8 cellular contexts compared by ENCODE assay signal in genomic region chr19:8412783-8413592, GRCh38. TPM values are rescaled to one million over a fixed set of nuclear protein-coding genes. Genes with fewer than 3 reads are reported as not detected.
A peak's percentile ranks its signal among the peaks of the same experiment; 100 is the strongest.
DNase-seq lines count a peak whose midpoint lies in the region; ATAC-seq and TF ChIP-seq lines count a peak whose summit lies in the region.

Gene MARCHF2 (plus strand): TSS chr19:8413305. CDS start chr19:8421841, 8,536 bp downstream.

- CTCF ChIA-PET in SK-N-SH (lab: Yijun Ruan, JAX) = interaction anchor here (0.6 to 4.5 kb wide), 11 partner anchors 8 to 140 kb away, joined by 3 to 33 read pairs (median 4); partner anchors contain the start of gene ZNF414

- no peaks in the 10 kb centered on the region for H3K9me2 ChIP-seq in SK-N-SH

- H3K4me2 ChIP-seq in SK-N-SH = peak within 1 kb of the TSS; percentile 84
- H3K4me2 ChIP-seq in osteoblast (ENCODE audit: insufficient read depth, low read length) = peak within 1 kb of the TSS; percentile 80

- intact Hi-C loops in testis (cut with DNase I; ENCODE audit: low total_unique reads) = loop anchor here (10.0 kb wide), 1 partner anchor 92 kb away; the partner anchor contains the start of gene PRAM1

- H4K20me1 ChIP-seq in SK-N-SH (ENCODE audit: insufficient read depth) = no peaks in the 10 kb centered on the region
- H4K20me1 ChIP-seq in osteoblast (ENCODE audit: insufficient read depth, low read length) = no peaks in the 10 kb centered on the region

- H3K4me1 ChIP-seq in SK-N-SH (ENCODE audit: control insufficient read depth in 1 of 2, insufficient read depth in 2 of 2, low read depth in 1 of 2, low read length in 1 of 2) (peaks cover 3 to 4% of the 10 kb centered on the region in 2 experiments; a peak in 2 of 4 replicates), osteoblast (ENCODE audit: insufficient read depth, low read length) (peaks cover 6% of the 10 kb centered on the region), testis (no peaks in the 10 kb centered on the region)

- peak; percentile 50 for TF ChIP-seq RAD21 in SK-N-SH (IDR thresholded peaks at IDR 0.05; ENCODE audit: low read length)

- H3K79me2 ChIP-seq in SK-N-SH (ENCODE audit: insufficient read depth) (no peaks in the 10 kb centered on the region), osteoblast (ENCODE audit: insufficient read depth, low read length) (no peaks in the 10 kb centered on the region)

- peak within 1 kb of the TSS; percentile 93 for H3K4me3 ChIP-seq in GM12864 (ENCODE audit: low read depth, low read length)
- H3K4me3 ChIP-seq in SK-N-SH (ENCODE audit: low read depth in 2 of 2, low read length in 1 of 2) = peak within 1 kb of the TSS; percentile 63 to 77
- peak within 1 kb of the TSS; percentile 81 for H3K4me3 ChIP-seq in osteoblast (ENCODE audit: insufficient read depth, low read length)
- peak within 1 kb of the TSS; percentile 69 to 82 for H3K4me3 ChIP-seq in testis

- H3K36me3 ChIP-seq in SK-N-SH (replicated peaks in 1 of 2; ENCODE audit: control insufficient read depth in 1 of 2, insufficient read depth in 2 of 2, low read length in 1 of 2) (no peaks in the 10 kb centered on the region), osteoblast (ENCODE audit: insufficient read depth, low read length) (no peaks in the 10 kb centered on the region), testis (ENCODE audit: low read depth, missing control alignments) (no peaks in the 10 kb centered on the region)

- no peak for TF ChIP-seq POLR2A in testis (IDR thresholded peaks at IDR 0.05)

- peak; percentile 99 for ATAC-seq in HG02610 (IDR thresholded peaks at IDR 0.05; ENCODE audit: unreplicated experiment)

- H3K27ac ChIP-seq in SK-N-SH (ENCODE audit: low read depth in 2 of 2, low read length in 1 of 2) (0 out of 4 replicates have a peak within 1 kb of the TSS, but pooled peaks of 1 of the 2 experiments have one; percentile 26), osteoblast (ENCODE audit: low read depth, low read length) (no peak within 1 kb of the TSS), testis (no peak within 1 kb of the TSS)

- H3K9me3 ChIP-seq in SK-N-SH (no peaks in the 10 kb centered on the region), osteoblast (ENCODE audit: low read depth, low read length) (no peaks in the 10 kb centered on the region), testis (no peaks in the 10 kb centered on the region)

- peak within 1 kb of the TSS; percentile 65; the same call in 1 of the 2 replicates for H3K9ac ChIP-seq in SK-N-SH

- 8% methylated on average over 11 of the region's 85 CpGs for WGBS in SK-N-SH (ENCODE audit: low lambda C conversion rate)
- 6 to 15% methylated on average over 14 to 46 of the region's 85 CpGs for WGBS in testis, 2 donors

- TF ChIP-seq CTCF in GM12864 (IDR thresholded peaks at IDR 0.05; ENCODE audit: low read depth, low read length, missing control alignments) (peak; percentile 55), SK-N-SH (IDR thresholded peaks at IDR 0.05) (peak; percentile 66), osteoblast (IDR thresholded peaks at IDR 0.05; ENCODE audit: extremely low read depth, low read depth, low read length) (peak; percentile 47), testis (IDR thresholded peaks at IDR 0.05) (peak; percentile 42 to 68 (median 57))

- peaks cover 15% of the 10 kb centered on the region for H3F3A ChIP-seq in SK-N-SH (replicated peaks; ENCODE audit: insufficient read depth)

- H2AFZ ChIP-seq in SK-N-SH (ENCODE audit: low read depth) (peak within 1 kb of the TSS; percentile 74), osteoblast (ENCODE audit: low read length) (peak within 1 kb of the TSS; percentile 83)

- DNase-seq in GM12864 (ENCODE audit: low read depth) (peak; percentile 87), NCI-H1092 (lab: John Stamatoyannopoulos, UW) (peak; percentile 91), SK-N-SH (peak; percentile 99), glomerular endothelial cell (ENCODE audit: extremely low read depth, low read depth, low spot score) (no peak), osteoblast (ENCODE audit: insufficient read length, low spot score, missing footprints) (peak; percentile 100), testis (peak; percentile 97)
- peak; percentile 96 for DNase-seq in activated naive CD4-positive, alpha-beta T cell treated with anti-CD3 and anti-CD28 coated beads, Interleukin-2, amount 50 U/mL, for 16 hours

- POLR2A ChIA-PET in SK-N-SH (lab: Yijun Ruan, JAX) = interaction anchor here (1.0 to 1.5 kb wide), 4 partner anchors 22 to 112 kb away, joined by 3 to 5 read pairs (median 4); no protein-coding TSS in a partner anchor

- H3K27me3 ChIP-seq in SK-N-SH (ENCODE audit: insufficient read depth) = no peaks in the 10 kb centered on the region
- no peaks in the 10 kb centered on the region for H3K27me3 ChIP-seq in osteoblast (ENCODE audit: insufficient read depth, low read length)
- no peaks in the 10 kb centered on the region for H3K27me3 ChIP-seq in testis

- no peak for TF ChIP-seq EP300 in SK-N-SH (IDR thresholded peaks at IDR 0.05; ENCODE audit: borderline replicate concordance in 1 of 2, low read depth in 1 of 2, low read length in 1 of 2)

TF ChIP-seq in SK-N-SH, 30 proteins besides CTCF, POLR2A, EP300 and RAD21:
- TF ChIP-seq FOXJ3 (CRISPR knock-in tag; IDR thresholded peaks at IDR 0.05) (0 out of 2 replicates have a peak, but pooled peaks have one; percentile 16), SIN3A (IDR thresholded peaks at IDR 0.05; ENCODE audit: borderline replicate concordance, low read depth, low read length) (no peak), TCF12 (IDR thresholded peaks at IDR 0.05) (0 out of 2 replicates have a peak, but pooled peaks have one; percentile 9), ELF1 (IDR thresholded peaks at IDR 0.05) (no peak), SMC3 (IDR thresholded peaks at IDR 0.05; ENCODE audit: low read depth, low read length) (peak; percentile 50; the same call in 1 of the 2 replicates), NRF1 (IDR thresholded peaks at IDR 0.05; ENCODE audit: low read depth, low read length) (no peak; the same call in 1 of the 2 replicates), CHD2 (IDR thresholded peaks at IDR 0.05; ENCODE audit: low read length, partially characterized antibody) (peak; percentile 85)
- TF ChIP-seq, protein P1, sequence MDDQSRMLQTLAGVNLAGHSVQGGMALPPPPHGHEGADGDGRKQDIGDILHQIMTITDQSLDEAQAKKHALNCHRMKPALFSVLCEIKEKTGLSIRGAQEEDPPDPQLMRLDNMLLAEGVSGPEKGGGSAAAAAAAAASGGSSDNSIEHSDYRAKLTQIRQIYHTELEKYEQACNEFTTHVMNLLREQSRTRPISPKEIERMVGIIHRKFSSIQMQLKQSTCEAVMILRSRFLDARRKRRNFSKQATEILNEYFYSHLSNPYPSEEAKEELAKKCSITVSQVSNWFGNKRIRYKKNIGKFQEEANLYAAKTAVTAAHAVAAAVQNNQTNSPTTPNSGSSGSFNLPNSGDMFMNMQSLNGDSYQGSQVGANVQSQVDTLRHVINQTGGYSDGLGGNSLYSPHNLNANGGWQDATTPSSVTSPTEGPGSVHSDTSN (IDR thresholded peaks at IDR 0.05) = peak; percentile 98
- TF ChIP-seq, protein P2, sequence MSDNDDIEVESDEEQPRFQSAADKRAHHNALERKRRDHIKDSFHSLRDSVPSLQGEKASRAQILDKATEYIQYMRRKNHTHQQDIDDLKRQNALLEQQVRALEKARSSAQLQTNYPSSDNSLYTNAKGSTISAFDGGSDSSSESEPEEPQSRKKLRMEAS (IDR thresholded peaks at IDR 0.05; ENCODE audit: low read depth) = peak; percentile 43; the same call in 1 of the 2 replicates

RNA-seq across cellular contexts. Expression of gene MARCHF2, which starts in this region (rescaled TPM):
- polyA plus RNA-seq in SK-N-SH (2012; rRNA removed) = 52.9 and 57.2 TPM in 2 replicates
- 22.9 and 46.6 TPM in 2 replicates for polyA plus RNA-seq in SK-N-SH (2012; cell fraction: cytosol; rRNA removed)
- polyA plus RNA-seq in SK-N-SH (2012; cell fraction: nucleus; rRNA removed) = 52.6 and 71.9 TPM in 2 replicates
- total RNA-seq in glomerular endothelial cell = 254 and 324 TPM in 2 replicates
- 69.8 and 72.5 TPM in 2 replicates for total RNA-seq in osteoblast
- total RNA-seq in testis = 10 to 100 TPM; 62.6 to 84.5 TPM
- 35.3 TPM for polyA plus RNA-seq in testis (ENCODE audit: insufficient read depth, low read depth, low replicate concordance)
